ENCODE assay signal across 26 cellular contexts in genomic region chr6:108507316-108507715, GRCh38.
"Had no signal": no experiment of that assay in that cellular context is flagged by ENCODE, and none has a peak within 500 bp of the region (broad histone marks: within the 10 kb centered on the region; RNA-seq: fewer than 3 reads in every experiment).

No MANE protein-coding gene starts in this region.

- H3K27me3 ChIP-seq: dorsolateral prefrontal cortex, esophagus squamous epithelium, gastrocnemius medialis, heart right ventricle, left lung had no signal

- FAIRE-seq: colon, endothelial cell of umbilical vein, islet of Langerhans, keratinocyte had no signal

- ATAC-seq: esophagus mucosa, gastrocnemius medialis, heart right ventricle, left cardiac atrium, left lung, left ventricle myocardium superior, lower lobe of right lung had no signal

- H3K36me3 ChIP-seq: gastrocnemius medialis, left lung, lower lobe of right lung had no signal

- H3K4me3 ChIP-seq: coronary artery, dorsolateral prefrontal cortex, esophagus squamous epithelium, gastrocnemius medialis, heart right ventricle, left lung, lower lobe of right lung had no signal

- H3K27ac ChIP-seq: coronary artery, dorsolateral prefrontal cortex, epithelial cell of prostate, esophagus squamous epithelium, gastrocnemius medialis, heart right ventricle, left lung, lower lobe of right lung had no signal

- H3K4me1 ChIP-seq: esophagus squamous epithelium, gastrocnemius medialis, heart right ventricle, left lung, lower lobe of right lung had no signal

- H3K9me3 ChIP-seq: esophagus squamous epithelium, gastrocnemius medialis, left lung, lower lobe of right lung had no signal

- DNase-seq: dermis blood vessel endothelial cell; dorsolateral prefrontal cortex; effector CD4-positive, alpha-beta T cell; effector memory CD4-positive, alpha-beta T cell; erythroblast; esophagus squamous epithelium; foreskin fibroblast; foreskin melanocyte; gastrocnemius medialis; glutamatergic neuron; head of caudate nucleus; heart right ventricle; hippocampal formation; left cardiac atrium; left lung; left ventricle myocardium superior; lower lobe of right lung; mesendoderm; midbrain had no signal
